In genomic region chr5:178163772-178164735, GRCh38 we compare ENCODE assay signal across 8 cellular contexts. TPM values are rescaled to one million over a fixed set of nuclear protein-coding genes. Genes with fewer than 3 reads are reported as not detected.
A peak's percentile ranks its signal among the peaks of the same experiment; 100 is the strongest.
DNase-seq lines count a peak whose midpoint lies in the region; ATAC-seq, FAIRE-seq and TF ChIP-seq lines count a peak whose summit lies in the region.

No MANE protein-coding gene starts in this region.

- ATAC-seq in HG03439 (IDR thresholded peaks at IDR 0.05; ENCODE audit: unreplicated experiment) (peak; percentile 92), left lobe of liver (peak; percentile 100)

- no peak overlapping the region for H3K27ac Mint-ChIP-seq in chondrocyte (ENCODE audit: unreplicated experiment)

- H3K4me1 ChIP-seq in BE2C: no peaks in the 10 kb centered on the region

- H3K4me1 Mint-ChIP-seq in chondrocyte (ENCODE audit: low read depth): peaks cover 6% of the 10 kb centered on the region

- peak; percentile 96 for TF ChIP-seq CTCF in BE2C (IDR thresholded peaks at IDR 0.05; ENCODE audit: low read depth, low read length)
- TF ChIP-seq CTCF in chondrocyte (IDR thresholded peaks at IDR 0.05): peak; percentile 99

- peaks cover 12% of the 10 kb centered on the region for H3K27me3 Mint-ChIP-seq in chondrocyte (ENCODE audit: low read depth)

- peak; percentile 88 for FAIRE-seq in GM19239 (lab: Jason Lieb, UNC)

- peaks cover 8% of the 10 kb centered on the region for H3K27me3 ChIP-seq in BE2C

- H3K4me3 Mint-ChIP-seq in chondrocyte (ENCODE audit: unreplicated experiment): peak overlapping the region; percentile 58

- H3K9me3 ChIP-seq in BE2C: no peaks in the 10 kb centered on the region

- peak overlapping the region; percentile 46 for H3K4me3 ChIP-seq in BE2C (ENCODE audit: low read depth, low read length)

- no peaks in the 10 kb centered on the region for H3K9me3 Mint-ChIP-seq in chondrocyte (ENCODE audit: low read depth)

- H3K36me3 ChIP-seq in BE2C: no peaks in the 10 kb centered on the region

- H3K36me3 Mint-ChIP-seq in chondrocyte (ENCODE audit: low read depth): no peaks in the 10 kb centered on the region

- DNase-seq in BE2C (peak; percentile 89), GM19239 (ENCODE audit: insufficient read length, low spot score) (peak; percentile 98), NCI-H524 (lab: John Stamatoyannopoulos, UW) (peak; percentile 77 to 88), chondrocyte (ENCODE audit: low spot score) (no peak), left lobe of liver (ENCODE audit: low spot score) (peak; percentile 85)
- peak; percentile 89 to 93 for DNase-seq in activated CD4-positive, alpha-beta T cell treated with anti-CD3 and anti-CD28 coated beads for 24 hours (ENCODE audit: low read depth in 2 of 2)
- peak; percentile 94 for DNase-seq in stimulated activated CD4-positive, alpha-beta T cell treated with anti-CD3 and anti-CD28 coated beads, Interleukin-4, amount 100 ng/mL, for 1 hour

RNA-seq across cellular contexts. Expression of gene NHP2, which starts 10.4 kb away (rescaled TPM):
- polyA plus RNA-seq in BE2C (2012; ENCODE audit: insufficient read depth, insufficient read length, low read depth): 661 TPM
- total RNA-seq in chondrocyte (72.2 to 106 TPM (median 74.1 TPM) in 3 replicates), left lobe of liver (45.6 TPM)

RNA-seq across cellular contexts. Expression of gene GMCL2, which starts 23.1 kb away (rescaled TPM):
- polyA plus RNA-seq in BE2C (2012; ENCODE audit: insufficient read depth, insufficient read length, low read depth): not detected
- total RNA-seq in chondrocyte (not detected in 3 replicates), left lobe of liver (not detected)

RNA-seq across cellular contexts. Expression of gene RMND5B, which starts 33.2 kb away (rescaled TPM):
- polyA plus RNA-seq in BE2C (2012; ENCODE audit: insufficient read depth, insufficient read length, low read depth): 80.6 TPM
- total RNA-seq in chondrocyte (24.4 to 27.7 TPM (median 26.8 TPM) in 3 replicates), left lobe of liver (22.9 TPM)

RNA-seq across cellular contexts. Expression of gene HNRNPAB, which starts 40.3 kb away (rescaled TPM):
- polyA plus RNA-seq in BE2C (2012; ENCODE audit: insufficient read depth, insufficient read length, low read depth): 282 TPM
- total RNA-seq in chondrocyte: 152 to 215 TPM (median 156 TPM) in 3 replicates
- total RNA-seq in left lobe of liver: 56.1 TPM

RNA-seq across cellular contexts. Expression of gene N4BP3, which starts 50.7 kb away (rescaled TPM):
- polyA plus RNA-seq in BE2C (2012; ENCODE audit: insufficient read depth, insufficient read length, low read depth): 9.4 TPM
- total RNA-seq in chondrocyte (0.27 to 0.44 TPM (median 0.32 TPM) in 3 replicates), left lobe of liver (0.13 TPM)
